ENCODE assay signal across 8 cellular contexts in genomic region chr13:20814224-20814910, GRCh38. TPM values are rescaled to one million over a fixed set of nuclear protein-coding genes. Genes with fewer than 3 reads are reported as not detected.
DNase-seq lines count a peak whose midpoint lies in the region; ATAC-seq and TF ChIP-seq lines count a peak whose summit lies in the region.

No MANE protein-coding gene starts in this region.

- intact Hi-C loops in left ventricle myocardium superior (cut with micrococcal nuclease) = no loop called here

- H3K9me3 Mint-ChIP-seq in glutamatergic neuron (ENCODE audit: unreplicated experiment) = no peaks in the 10 kb centered on the region

- H3K27ac Mint-ChIP-seq in glutamatergic neuron (ENCODE audit: unreplicated experiment) = no peak overlapping the region

- ATAC-seq in left ventricle myocardium superior (peak; percentile 95), GM21423 (IDR thresholded peaks at IDR 0.05; ENCODE audit: unreplicated experiment) (no peak)

- peak; percentile 79 for DNase-seq in HS-27A (ENCODE audit: low read depth)
- peak; percentile 92 for DNase-seq in amniotic epithelial cell (ENCODE audit: low read depth)
- DNase-seq in left ventricle myocardium superior = peak; percentile 88
- peak; percentile 84 for DNase-seq in stromal cell of bone marrow (ENCODE audit: low read depth)
- no peak for DNase-seq in NCI-H1417 treated with DMSO at 0.1 percent for 48 hours (lab: John Stamatoyannopoulos, UW)
- DNase-seq in activated gamma-delta T cell (lab: John Stamatoyannopoulos, UW) = no peak
- no peak for DNase-seq in glutamatergic neuron

- H3K4me3 Mint-ChIP-seq in glutamatergic neuron (ENCODE audit: unreplicated experiment) = no peak overlapping the region

- no peak for TF ChIP-seq CTCF in glutamatergic neuron (IDR thresholded peaks at IDR 0.05; ENCODE audit: partially characterized antibody, unreplicated experiment)

- peaks cover 2% of the 10 kb centered on the region for H3K27me3 Mint-ChIP-seq in glutamatergic neuron (ENCODE audit: unreplicated experiment)

- no peaks in the 10 kb centered on the region for H3K4me1 Mint-ChIP-seq in glutamatergic neuron (ENCODE audit: low read depth, unreplicated experiment)

- H3K36me3 Mint-ChIP-seq in glutamatergic neuron (ENCODE audit: unreplicated experiment) = no peaks in the 10 kb centered on the region

RNA-seq across cellular contexts. Expression of gene EEF1AKMT1, which starts 40.6 kb away (rescaled TPM):
- total RNA-seq in left ventricle myocardium superior (9.1 TPM), glutamatergic neuron (ENCODE audit: unreplicated experiment) (2.9 TPM)

Comparison
In these comparisons a context has a peak if more than half of its experiments do, and no peak if none do; other contexts are left out.
1. DNase-seq: peak in HS-27A (single experiment), amniotic epithelial cell (single experiment), left ventricle myocardium superior (single experiment) and stromal cell of bone marrow (single experiment); none in NCI-H1417 treated with DMSO at 0.1 percent for 48 hours (single experiment), activated gamma-delta T cell (single experiment) and glutamatergic neuron (single experiment).